Comparison of ENCODE assay signal across 27 cellular contexts in the genomic region with DNA sequence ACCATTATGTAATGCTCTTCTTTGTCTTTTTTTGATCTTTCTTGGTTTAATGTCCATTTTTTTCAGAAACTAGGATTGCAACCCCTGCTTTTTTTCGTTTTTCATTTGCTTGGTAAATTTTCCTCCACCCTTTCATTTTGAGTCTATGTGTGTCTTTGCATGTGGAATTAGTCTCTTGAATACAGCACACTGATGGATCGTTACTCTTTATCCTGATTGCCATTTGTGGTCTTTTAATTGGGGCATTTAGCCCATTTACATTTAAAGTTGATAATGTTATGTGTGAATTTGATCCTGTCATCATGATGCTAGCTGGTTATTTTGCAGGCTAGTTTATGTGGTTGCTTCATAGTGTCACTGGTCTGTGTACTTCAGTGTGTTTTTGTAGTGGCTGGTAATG.
"Had no signal": no experiment of that assay in that cellular context is flagged by ENCODE, and none has a peak within 500 bp of the region (broad histone marks: within the 10 kb centered on the region; RNA-seq: fewer than 3 reads in every experiment).

No MANE protein-coding gene starts in this region.

- H3K4me1 ChIP-seq: stomach, suprapubic skin, testis, thyroid gland, tibial artery, tibial nerve, transverse colon, upper lobe of left lung, upper lobe of right lung, uterus, vagina had no signal

- DNase-seq: stimulated activated CD4-positive, alpha-beta T cell treated with anti-CD3 and anti-CD28 coated beads, Interleukin-2, amount 100 ng/mL, for 48 hours; stimulated activated CD4-positive, alpha-beta T cell treated with anti-CD3 and anti-CD28 coated beads, Interleukin-4, amount 100 ng/mL, for 1 hour; stimulated activated CD4-positive, alpha-beta T cell treated with anti-CD3 and anti-CD28 coated beads, Interleukin-4, amount 100 ng/mL, for 24 hours; stimulated activated CD4-positive, alpha-beta T cell treated with anti-CD3 and anti-CD28 coated beads, Interleukin-4, amount 100 ng/mL, for 4 hours; stimulated activated CD8-positive, alpha-beta memory T cell treated with anti-CD3 and anti-CD28 coated beads, Interleukin-4, amount 100 ng/mL, for 48 hours; stimulated activated naive B cell treated with anti-CD40 and anti-IgM and Interleukin-4, amounts not matched to agents 10 μg/mL and 1 μg/mL and 100 μg/mL, for 72 hours; stimulated activated naive CD4-positive, alpha-beta T cell; stimulated activated naive CD4-positive, alpha-beta T cell treated with Interleukin-2 at 50 U/mL for 16 hours; stimulated activated naive CD8-positive, alpha-beta T cell treated with anti-CD3 and anti-CD28 coated beads, Interleukin-15, amount 100 ng/mL, for 72 hours; stimulated activated naive CD8-positive, alpha-beta T cell treated with anti-CD3 and anti-CD28 coated beads, Interleukin-15, Interleukin-2, amounts not matched to agents 100 U/mL and 50 U/mL, for 24 hours; stomach; substantia nigra; testis; thyroid gland; tibial artery; transverse colon; trophoblast cell; upper lobe of left lung; upper lobe of right lung; uterus had no signal

- FAIRE-seq: urothelium cell line had no signal

- H3K27ac ChIP-seq: stomach, suprapubic skin, testis, thoracic aorta, thyroid gland, tibial artery, tibial nerve, transverse colon, upper lobe of left lung, upper lobe of right lung, uterus, vagina had no signal

- H3K36me3 ChIP-seq: stomach, suprapubic skin, thoracic aorta, thyroid gland, tibial artery, tibial nerve, transverse colon, upper lobe of left lung, upper lobe of right lung, uterus, vagina had no signal

- H3K9me3 ChIP-seq: testis, thyroid gland, vagina had no signal

- ATAC-seq: stimulated activated effector memory CD8-positive, alpha-beta T cell treated with anti-CD3 and anti-CD28 coated beads, Interleukin-12 subunit alpha, Interleukin-12 subunit beta, amount 100 ng/mL, for 72 hours; stimulated activated memory B cell treated with anti-CD40 and anti-IgM and Interleukin-4, amounts not matched to agents 10 μg/mL and 1 μg/mL and 100 μg/mL, for 72 hours; stimulated activated naive B cell treated with anti-CD40 and anti-IgM and Interleukin-4, amounts not matched to agents 10 μg/mL and 1 μg/mL and 100 μg/mL, for 72 hours; stimulated activated naive CD8-positive, alpha-beta T cell treated with anti-CD3 and anti-CD28 coated beads, Interleukin-15, amount 100 ng/mL, for 72 hours; stimulated activated naive CD8-positive, alpha-beta T cell treated with anti-CD3 and anti-CD28 coated beads, Interleukin-15, Interleukin-2, amounts not matched to agents 100 U/mL and 50 U/mL, for 24 hours; upper lobe of right lung had no signal

- H3K4me3 ChIP-seq: stomach, suprapubic skin, testis, thoracic aorta, thyroid gland, tibial artery, tibial nerve, transverse colon, upper lobe of left lung, upper lobe of right lung, uterus, vagina had no signal
